Comparison of ENCODE assay signal across 15 cellular contexts in the genomic region with DNA sequence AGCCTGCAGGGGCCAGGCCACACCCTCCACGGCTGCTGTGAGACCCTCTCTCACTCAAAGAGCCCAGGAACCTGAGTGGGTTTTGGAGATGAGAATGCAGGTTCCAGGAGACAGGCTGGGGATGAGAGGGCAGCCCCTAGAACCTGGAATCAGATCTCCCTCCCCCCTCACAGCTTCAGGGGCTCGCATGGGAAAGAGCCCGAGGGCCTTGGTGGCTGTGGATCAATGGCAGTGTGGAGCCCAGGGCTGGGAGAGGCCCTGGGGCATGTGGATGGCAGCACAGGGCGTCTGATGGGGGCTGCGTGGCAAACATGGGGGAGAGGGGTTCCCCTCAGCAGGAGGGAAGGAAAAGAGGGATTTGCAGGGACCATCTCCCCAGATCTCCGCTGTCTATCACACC.
DNase-seq lines count a peak whose midpoint lies in the region; ATAC-seq and TF ChIP-seq lines count a peak whose summit lies in the region.
"Had no signal": no experiment of that assay in that cellular context is flagged by ENCODE, and none has a peak within 500 bp of the region (broad histone marks: within the 10 kb centered on the region; RNA-seq: fewer than 3 reads in every experiment).

No MANE protein-coding gene starts in this region.

- H3K36me3 ChIP-seq in adipocyte (ENCODE audit: control insufficient read depth, insufficient read depth, low read length, severe bottlenecking) (no peaks in the 10 kb centered on the region), lower lobe of right lung (no peaks in the 10 kb centered on the region), stomach (peaks cover 0 to 5% (median 0%) of the 10 kb centered on the region in 4 donors)

- WGBS in stomach, 5 donors: 80 to 92% (median 82%) methylated on average over 6 of the region's 6 CpGs

- no peaks in the 10 kb centered on the region for H3K27me3 Mint-ChIP-seq in activated T-cell treated with anti-CD3 and anti-CD28 coated beads, Interleukin-2, amount 50 U/mL, for 24 hours
- H3K27me3 Mint-ChIP-seq in activated T-cell treated with anti-CD3 and anti-CD28 coated beads, Interleukin-2, amount 50 U/mL, for 4 hours (ENCODE audit: low read depth): no peaks in the 10 kb centered on the region

- H3K4me1 ChIP-seq in adipocyte (ENCODE audit: control insufficient read depth, insufficient read depth, low read length) (peaks cover 30% of the 10 kb centered on the region), lower lobe of right lung (peaks cover 57% of the 10 kb centered on the region), stomach (peaks cover 57 to 92% (median 84%) of the 10 kb centered on the region in 4 donors)

- no peaks in the 10 kb centered on the region for H3K27me3 ChIP-seq in adipocyte (replicated peaks; ENCODE audit: control insufficient read depth, insufficient read depth, low read length)
- no peaks in the 10 kb centered on the region for H3K27me3 ChIP-seq in lower lobe of right lung (ENCODE audit: low read depth)
- H3K27me3 ChIP-seq in stomach: no peaks in the 10 kb centered on the region

- peak overlapping the region; percentile 82 for H3K27ac Mint-ChIP-seq in activated T-cell treated with anti-CD3 and anti-CD28 coated beads, Interleukin-2, amount 50 U/mL, for 24 hours
- H3K27ac Mint-ChIP-seq: endodermal cell; T-helper 2 cell treated with Interferon-gamma antibody and Interleukin-4, amounts not matched to agents 5 μg/mL and 100 μg/mL, for 36 hours had no signal

- intact Hi-C loops in lower lobe of right lung (cut with DNase I) (no loop called here), stomach (cut with DNase I; ENCODE audit: low total_unique reads) (no loop called here)

- TF ChIP-seq POLR2A in stomach (IDR thresholded peaks at IDR 0.05): no peak

- ATAC-seq in activated T-cell treated with anti-CD3 and anti-CD28 coated beads, Interleukin-2, amount 50 U/mL, for 4 hours: no peak
- ATAC-seq in lower lobe of right lung (no peak), HG02970 (IDR thresholded peaks at IDR 0.05; ENCODE audit: low FRiP score, unreplicated experiment) (no peak)

- H3K4me1 Mint-ChIP-seq in activated T-cell treated with anti-CD3 and anti-CD28 coated beads, Interleukin-2, amount 50 U/mL, for 24 hours (ENCODE audit: low read depth): peaks cover 73% of the 10 kb centered on the region
- peaks cover 68% of the 10 kb centered on the region for H3K4me1 Mint-ChIP-seq in activated T-cell treated with anti-CD3 and anti-CD28 coated beads, Interleukin-2, amount 50 U/mL, for 4 hours (ENCODE audit: low read depth)
- H3K4me1 Mint-ChIP-seq: endodermal cell had no signal

- H3K4me3 ChIP-seq in adipocyte (ENCODE audit: low read length) (no peak overlapping the region), lower lobe of right lung (no peak overlapping the region), stomach (no peak overlapping the region)

- H3K9me3 ChIP-seq in adipocyte (ENCODE audit: control insufficient read depth, low read length) (no peaks in the 10 kb centered on the region), lower lobe of right lung (no peaks in the 10 kb centered on the region), stomach (no peaks in the 10 kb centered on the region)

- H3K9me3 Mint-ChIP-seq in activated T-cell treated with anti-CD3 and anti-CD28 coated beads, Interleukin-2, amount 50 U/mL, for 24 hours: no peaks in the 10 kb centered on the region
- H3K9me3 Mint-ChIP-seq in activated T-cell treated with anti-CD3 and anti-CD28 coated beads, Interleukin-2, amount 50 U/mL, for 4 hours: no peaks in the 10 kb centered on the region
- H3K9me3 Mint-ChIP-seq: CD8-positive, alpha-beta T cell; endodermal cell; T-helper 2 cell treated with Interferon-gamma antibody and Interleukin-4, amounts not matched to agents 5 μg/mL and 100 μg/mL, for 36 hours had no signal

- no peaks in the 10 kb centered on the region for H3K36me3 Mint-ChIP-seq in activated T-cell treated with anti-CD3 and anti-CD28 coated beads, Interleukin-2, amount 50 U/mL, for 24 hours (ENCODE audit: low read depth)
- peaks cover 3% of the 10 kb centered on the region for H3K36me3 Mint-ChIP-seq in activated T-cell treated with anti-CD3 and anti-CD28 coated beads, Interleukin-2, amount 50 U/mL, for 4 hours (ENCODE audit: insufficient read depth)

- peak overlapping the region; percentile 46 for H3K9ac ChIP-seq in adipocyte (ENCODE audit: low read length)

- DNase-seq in activated T-cell treated with anti-CD3 and anti-CD28 coated beads, Interleukin-2, amount 50 U/mL, for 24 hours: no peak
- no peak for DNase-seq in activated T-cell treated with anti-CD3 and anti-CD28 coated beads, Interleukin-2, amount 50 U/mL, for 4 hours
- DNase-seq in adipocyte (ENCODE audit: low read depth): no peak
- no peak for DNase-seq in lower lobe of right lung
- DNase-seq in stomach: no peak
- no peak for DNase-seq in NCI-H2107 (lab: John Stamatoyannopoulos, UW)
- DNase-seq in RKO (ENCODE audit: low spot score): no peak
- DNase-seq: 8988T; activated CD4-positive, alpha-beta T cell treated with anti-CD3 and anti-CD28 coated beads, Interleukin-2, amount 50 U/mL, for 1 hour; CD8-positive, alpha-beta T cell; endodermal cell; NCI-H1092; SHP77 had no signal

- TF ChIP-seq EP300 in stomach (IDR thresholded peaks at IDR 0.05): no peak

- TF ChIP-seq CTCF in lower lobe of right lung (IDR thresholded peaks at IDR 0.05) (no peak), stomach (IDR thresholded peaks at IDR 0.05) (no peak)

- H3K27ac ChIP-seq in lower lobe of right lung (peak overlapping the region; percentile 11), stomach (peak overlapping the region in 3 of 5 donors; percentile 56 to 81 (median 70))

- no peak overlapping the region for H3K4me3 Mint-ChIP-seq in activated T-cell treated with anti-CD3 and anti-CD28 coated beads, Interleukin-2, amount 50 U/mL, for 24 hours
- H3K4me3 Mint-ChIP-seq in activated T-cell treated with anti-CD3 and anti-CD28 coated beads, Interleukin-2, amount 50 U/mL, for 4 hours: no peak overlapping the region
- H3K4me3 Mint-ChIP-seq: CD8-positive, alpha-beta T cell; endodermal cell; T-helper 2 cell treated with Interferon-gamma antibody and Interleukin-4, amounts not matched to agents 5 μg/mL and 100 μg/mL, for 36 hours had no signal
